Comparison of ENCODE assay signal across 10 cellular contexts in the genomic region with DNA sequence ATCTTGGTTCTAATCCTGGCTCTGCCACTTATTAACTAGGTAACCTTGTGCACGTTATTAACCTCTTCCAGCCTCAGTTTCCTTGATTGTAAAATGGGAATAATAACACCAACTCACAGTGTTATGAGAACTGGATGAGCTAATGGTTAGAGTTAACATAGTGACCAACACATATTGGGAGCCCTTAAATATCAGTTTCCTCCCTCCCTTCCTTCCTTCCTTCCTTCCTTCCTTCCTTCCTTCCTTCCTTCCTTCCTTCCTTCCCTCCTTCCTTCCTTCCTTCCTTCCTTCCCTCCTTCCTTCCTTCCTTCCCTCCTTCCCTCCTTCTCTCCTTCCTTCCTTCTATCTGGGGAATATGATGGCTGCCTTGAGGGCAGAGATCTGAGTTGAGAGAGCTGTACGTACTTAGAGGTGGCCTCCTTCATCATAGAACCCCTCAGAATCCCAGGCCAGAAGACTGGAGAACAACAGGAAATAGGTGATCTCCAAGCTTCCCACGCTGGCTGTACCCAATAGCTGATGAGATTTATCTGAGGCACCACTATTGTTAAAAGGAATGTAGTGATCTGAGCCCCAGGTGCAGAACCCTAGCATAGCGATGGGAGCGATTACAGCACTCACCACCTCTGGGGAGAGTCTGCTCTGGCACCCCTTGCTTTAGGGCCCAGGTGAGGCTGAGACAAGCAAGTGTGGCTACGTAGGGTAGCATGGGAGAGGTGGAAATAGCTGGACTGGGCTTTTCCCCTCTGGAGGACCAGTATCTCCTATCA. TPM values are rescaled to one million over a fixed set of nuclear protein-coding genes. Genes with fewer than 3 reads are reported as not detected.
A peak's percentile ranks its signal among the peaks of the same experiment; 100 is the strongest.
DNase-seq lines count a peak whose midpoint lies in the region; ATAC-seq and TF ChIP-seq lines count a peak whose summit lies in the region.
"Had no signal": no experiment of that assay in that cellular context is flagged by ENCODE, and none has a peak within 500 bp of the region (broad histone marks: within the 10 kb centered on the region; RNA-seq: fewer than 3 reads in every experiment).

No MANE protein-coding gene starts in this region.

- TF ChIP-seq RAD21 in liver (IDR thresholded peaks at IDR 0.05), result no peak

- no peak for TF ChIP-seq CTCF in liver (IDR thresholded peaks at IDR 0.05; ENCODE audit: low read depth, low read length, missing input control)

- H3K27me3 Mint-ChIP-seq in activated CD4-positive, alpha-beta T cell treated with anti-CD3 and anti-CD28 coated beads, Interleukin-2, amount 10 ng/mL, durations not matched to agents 24 days and 14 days, result no peaks in the 10 kb centered on the region
- H3K27me3 Mint-ChIP-seq in activated naive CD8-positive, alpha-beta T cell treated with anti-CD3 and anti-CD28 coated beads, Interleukin-2, amount 10 ng/mL, durations not matched to agents 7 days and 5 days, result peaks cover 2% of the 10 kb centered on the region
- H3K27me3 Mint-ChIP-seq in stimulated activated naive B cell treated with anti-CD40 and anti-IgM and Interleukin-4, amounts not matched to agents 10 μg/mL and 1 μg/mL and 100 μg/mL, for 72 hours, result no peaks in the 10 kb centered on the region

- POLR2A ChIA-PET in activated naive CD8-positive, alpha-beta T cell treated with anti-CD3 and anti-CD28 coated beads, Interleukin-2, amount 10 ng/mL, durations not matched to agents 7 days and 5 days (lab: Charles Lee), result interaction anchor here (0.8 to 28.0 kb wide), 11 partner anchors 18 to 286 kb away, joined by 3 to 579 read pairs (median 4); partner anchors contain the start of genes CCR7 and IGFBP4

- 84% methylated on average over 6 of the region's 6 CpGs for WGBS in liver

- peak overlapping the region in 1 of 3 donors; percentile 32 for H3K4me3 ChIP-seq in liver (ENCODE audit: low read depth in 1 of 3, low read length in 3 of 3)
- H3K4me3 ChIP-seq: SJSA1 had no signal

- DNase-seq in activated CD4-positive, alpha-beta T cell treated with anti-CD3 and anti-CD28 coated beads, Interleukin-2, amount 10 ng/mL, durations not matched to agents 24 days and 14 days, result no peak
- DNase-seq in activated CD4-positive, alpha-beta T cell treated with anti-CD3 and anti-CD28 coated beads, Interleukin-2, amount 50 U/mL, for 4 hours, result no peak
- DNase-seq in activated naive CD8-positive, alpha-beta T cell treated with anti-CD3 and anti-CD28 coated beads, Interleukin-2, amount 10 ng/mL, durations not matched to agents 7 days and 5 days, result no peak
- DNase-seq in stimulated activated naive B cell treated with anti-CD40 and anti-IgM and Interleukin-4, amounts not matched to agents 10 μg/mL and 1 μg/mL and 100 μg/mL, for 72 hours, result no peak
- DNase-seq in NCI-H2196 treated with DMSO at 0.1 percent for 48 hours (lab: John Stamatoyannopoulos, UW; ENCODE audit: unreplicated experiment), result no peak
- DNase-seq: GDM1 had no signal

- H3K9me3 ChIP-seq in liver (ENCODE audit: control insufficient read depth in 4 of 4, low read length in 3 of 4), result no peaks in the 10 kb centered on the region
- H3K9me3 ChIP-seq: SJSA1 had no signal

- H3K4me1 ChIP-seq in liver (ENCODE audit: control insufficient read depth in 4 of 4, insufficient read depth in 4 of 4, low read length in 3 of 4), result peaks cover 27 to 60% (median 44%) of the 10 kb centered on the region in 4 donors

- peaks cover 14% of the 10 kb centered on the region for H3K36me3 Mint-ChIP-seq in activated CD4-positive, alpha-beta T cell treated with anti-CD3 and anti-CD28 coated beads, Interleukin-2, amount 10 ng/mL, durations not matched to agents 24 days and 14 days (ENCODE audit: low read depth)
- no peaks in the 10 kb centered on the region for H3K36me3 Mint-ChIP-seq in activated naive CD8-positive, alpha-beta T cell treated with anti-CD3 and anti-CD28 coated beads, Interleukin-2, amount 10 ng/mL, durations not matched to agents 7 days and 5 days
- no peaks in the 10 kb centered on the region for H3K36me3 Mint-ChIP-seq in stimulated activated naive B cell treated with anti-CD40 and anti-IgM and Interleukin-4, amounts not matched to agents 10 μg/mL and 1 μg/mL and 100 μg/mL, for 72 hours

- H3K27me3 ChIP-seq in liver (ENCODE audit: control insufficient read depth in 4 of 4, insufficient read depth in 4 of 4, low read length in 3 of 4), result no peaks in the 10 kb centered on the region
- H3K27me3 ChIP-seq: SJSA1 had no signal

- intact Hi-C loops in activated CD4-positive, alpha-beta T cell treated with anti-CD3 and anti-CD28 coated beads, Interleukin-2, amount 10 ng/mL, durations not matched to agents 24 days and 14 days (cut with micrococcal nuclease), result loop anchor here (10.0 kb wide), 1 partner anchor 234 kb away; the partner anchor contains the start of gene RARA

- no peaks in the 10 kb centered on the region for H3K36me3 ChIP-seq in liver (ENCODE audit: control insufficient read depth in 4 of 4, insufficient read depth in 3 of 4, low read depth in 1 of 4, low read length in 3 of 4)
- H3K36me3 ChIP-seq: SJSA1 had no signal

- peak overlapping the region in 1 of 2 donors; percentile 46 for H3K9ac ChIP-seq in liver (ENCODE audit: low read depth in 1 of 2, low read length in 2 of 2)

- H3K27ac Mint-ChIP-seq in activated CD4-positive, alpha-beta T cell treated with anti-CD3 and anti-CD28 coated beads, Interleukin-2, amount 10 ng/mL, durations not matched to agents 24 days and 14 days, result peak overlapping the region; percentile 92
- H3K27ac Mint-ChIP-seq in activated naive CD8-positive, alpha-beta T cell treated with anti-CD3 and anti-CD28 coated beads, Interleukin-2, amount 10 ng/mL, durations not matched to agents 7 days and 5 days, result peak overlapping the region; percentile 86
- peak overlapping the region; percentile 82 for H3K27ac Mint-ChIP-seq in stimulated activated naive B cell treated with anti-CD40 and anti-IgM and Interleukin-4, amounts not matched to agents 10 μg/mL and 1 μg/mL and 100 μg/mL, for 72 hours

- peaks cover 84% of the 10 kb centered on the region for H3K4me1 Mint-ChIP-seq in activated CD4-positive, alpha-beta T cell treated with anti-CD3 and anti-CD28 coated beads, Interleukin-2, amount 10 ng/mL, durations not matched to agents 24 days and 14 days
- peaks cover 78% of the 10 kb centered on the region for H3K4me1 Mint-ChIP-seq in activated naive CD8-positive, alpha-beta T cell treated with anti-CD3 and anti-CD28 coated beads, Interleukin-2, amount 10 ng/mL, durations not matched to agents 7 days and 5 days
- H3K4me1 Mint-ChIP-seq in stimulated activated naive B cell treated with anti-CD40 and anti-IgM and Interleukin-4, amounts not matched to agents 10 μg/mL and 1 μg/mL and 100 μg/mL, for 72 hours, result peaks cover 65 to 99% of the 10 kb centered on the region in 2 donors

- ATAC-seq in activated naive CD8-positive, alpha-beta T cell treated with anti-CD3 and anti-CD28 coated beads, Interleukin-2, amount 10 ng/mL, durations not matched to agents 7 days and 5 days (ENCODE audit: low read depth), result no peak
- no peak for ATAC-seq in stimulated activated naive B cell treated with anti-CD40 and anti-IgM and Interleukin-4, amounts not matched to agents 10 μg/mL and 1 μg/mL and 100 μg/mL, for 72 hours (replicated peaks)
- no peak for ATAC-seq in HG02623 (IDR thresholded peaks at IDR 0.05; ENCODE audit: unreplicated experiment)
- no peak for ATAC-seq in GM21423 (IDR thresholded peaks at IDR 0.05; ENCODE audit: unreplicated experiment)

- no peaks in the 10 kb centered on the region for H3K9me3 Mint-ChIP-seq in activated CD4-positive, alpha-beta T cell treated with anti-CD3 and anti-CD28 coated beads, Interleukin-2, amount 10 ng/mL, durations not matched to agents 24 days and 14 days
- no peaks in the 10 kb centered on the region for H3K9me3 Mint-ChIP-seq in activated naive CD8-positive, alpha-beta T cell treated with anti-CD3 and anti-CD28 coated beads, Interleukin-2, amount 10 ng/mL, durations not matched to agents 7 days and 5 days
- no peaks in the 10 kb centered on the region for H3K9me3 Mint-ChIP-seq in stimulated activated naive B cell treated with anti-CD40 and anti-IgM and Interleukin-4, amounts not matched to agents 10 μg/mL and 1 μg/mL and 100 μg/mL, for 72 hours

- peak overlapping the region; percentile 80 to 93 for H3K27ac ChIP-seq in liver (ENCODE audit: low read depth in 1 of 2, low read length in 2 of 2)
- H3K27ac ChIP-seq: SJSA1 had no signal

- peak overlapping the region; percentile 11 for H3K4me3 Mint-ChIP-seq in activated CD4-positive, alpha-beta T cell treated with anti-CD3 and anti-CD28 coated beads, Interleukin-2, amount 10 ng/mL, durations not matched to agents 24 days and 14 days
- peak overlapping the region; percentile 56 for H3K4me3 Mint-ChIP-seq in activated naive CD8-positive, alpha-beta T cell treated with anti-CD3 and anti-CD28 coated beads, Interleukin-2, amount 10 ng/mL, durations not matched to agents 7 days and 5 days
- H3K4me3 Mint-ChIP-seq in stimulated activated naive B cell treated with anti-CD40 and anti-IgM and Interleukin-4, amounts not matched to agents 10 μg/mL and 1 μg/mL and 100 μg/mL, for 72 hours, result no peak overlapping the region

TF ChIP-seq in liver, 16 proteins besides CTCF, POLR2A, EP300 and RAD21:
- TF ChIP-seq NR2F2 (IDR thresholded peaks at IDR 0.05), result no peak
TF ChIP-seq in liver: peak in this region for 0.

RNA-seq across cellular contexts. Expression of gene CCR7, which starts 26.2 kb away (rescaled TPM):
- 217 and 220 TPM in 2 replicates for total RNA-seq in activated CD4-positive, alpha-beta T cell treated with anti-CD3 and anti-CD28 coated beads, Interleukin-2, amount 10 ng/mL, durations not matched to agents 24 days and 14 days
- 100 to 1,000 TPM; 231 to 238 TPM for total RNA-seq in activated naive CD8-positive, alpha-beta T cell treated with anti-CD3 and anti-CD28 coated beads, Interleukin-2, amount 10 ng/mL, durations not matched to agents 7 days and 5 days
- under 1 TPM; 0.08 to 0.89 TPM for total RNA-seq in liver
- under 1 TPM; 0.16 to 0.40 TPM for polyA plus RNA-seq in liver
- total RNA-seq: SJSA1 had no signal

RNA-seq across cellular contexts. Expression of gene TNS4, which starts 37.7 kb away (rescaled TPM):
- 13.1 and 16.8 TPM in 2 replicates for total RNA-seq in activated CD4-positive, alpha-beta T cell treated with anti-CD3 and anti-CD28 coated beads, Interleukin-2, amount 10 ng/mL, durations not matched to agents 24 days and 14 days
- total RNA-seq in activated naive CD8-positive, alpha-beta T cell treated with anti-CD3 and anti-CD28 coated beads, Interleukin-2, amount 10 ng/mL, durations not matched to agents 7 days and 5 days, result 1 to 10 TPM; 9.0 to 9.7 TPM
- under 1 TPM in 1 of 2 donors, not detected in 1; 0.08 TPM for total RNA-seq in liver
- not detected for polyA plus RNA-seq in liver
- total RNA-seq: SJSA1 had no signal

Comparison
In these comparisons a context has a peak if more than half of its experiments do, and no peak if none do; other contexts are left out.
1. H3K4me3 Mint-ChIP-seq: peak in activated CD4-positive, alpha-beta T cell treated with anti-CD3 and anti-CD28 coated beads, Interleukin-2, amount 10 ng/mL, durations not matched to agents 24 days and 14 days (single experiment) and activated naive CD8-positive, alpha-beta T cell treated with anti-CD3 and anti-CD28 coated beads, Interleukin-2, amount 10 ng/mL, durations not matched to agents 7 days and 5 days (single experiment); none in stimulated activated naive B cell treated with anti-CD40 and anti-IgM and Interleukin-4, amounts not matched to agents 10 μg/mL and 1 μg/mL and 100 μg/mL, for 72 hours (0 of 2).
2. RNA of gene CCR7, which starts 26.2 kb away (total RNA-seq): 231 to 238 TPM in activated naive CD8-positive, alpha-beta T cell treated with anti-CD3 and anti-CD28 coated beads, Interleukin-2, amount 10 ng/mL, durations not matched to agents 7 days and 5 days and 217 to 220 TPM in activated CD4-positive, alpha-beta T cell treated with anti-CD3 and anti-CD28 coated beads, Interleukin-2, amount 10 ng/mL, durations not matched to agents 24 days and 14 days; 0.08 to 0.89 TPM in liver; every median in the first group is over 100 times any median in the second.
3. RNA of gene TNS4, which starts 37.7 kb away (total RNA-seq): 13.1 to 16.8 TPM in activated CD4-positive, alpha-beta T cell treated with anti-CD3 and anti-CD28 coated beads, Interleukin-2, amount 10 ng/mL, durations not matched to agents 24 days and 14 days and 9.0 to 9.7 TPM in activated naive CD8-positive, alpha-beta T cell treated with anti-CD3 and anti-CD28 coated beads, Interleukin-2, amount 10 ng/mL, durations not matched to agents 7 days and 5 days; 0.08 TPM in liver; every median in the first group is over 4 times any median in the second.
4. Peak in every context shown above with its lines, with median percentiles within 50 percentile points of each other: H3K27ac Mint-ChIP-seq.